In the genomic region with DNA sequence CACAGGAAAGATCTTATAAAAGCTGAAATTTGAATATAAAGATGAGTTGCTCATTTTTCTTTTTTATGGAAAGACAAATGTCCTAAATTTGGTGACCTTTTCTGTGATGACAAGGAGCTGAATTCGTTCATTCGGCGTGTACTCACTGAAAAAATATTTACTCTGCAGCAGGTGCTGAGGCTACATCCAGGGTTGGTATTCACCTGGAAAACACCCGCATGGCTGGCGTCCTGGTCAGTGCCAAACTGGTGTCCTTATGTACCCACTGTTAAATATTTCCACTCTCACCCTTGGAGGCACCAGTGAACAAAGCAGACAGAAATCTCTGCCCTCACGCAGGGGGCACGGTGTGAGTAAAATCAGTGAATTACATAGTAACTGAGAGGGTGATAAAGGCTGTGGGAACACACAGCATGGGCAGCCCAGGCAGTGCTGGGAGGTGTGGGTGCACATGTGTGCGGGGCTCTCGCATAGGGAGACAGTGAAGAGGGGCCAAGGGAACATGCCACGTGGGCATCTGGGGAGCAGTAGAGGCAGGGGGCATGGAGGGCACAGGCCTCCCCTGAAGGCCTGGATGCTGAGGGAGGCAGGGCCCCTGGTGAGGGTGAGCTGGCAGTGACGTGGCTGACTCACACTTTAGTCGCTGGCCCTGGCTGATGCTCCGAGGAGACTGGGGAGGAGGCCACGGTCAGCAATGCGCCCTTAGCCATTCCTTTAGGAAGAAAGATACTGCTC, we compare ENCODE assay signal across 12 cellular contexts.
DNase-seq lines count a peak whose midpoint lies in the region; ATAC-seq lines count a peak whose summit lies in the region.
"Had no signal": no experiment of that assay in that cellular context is flagged by ENCODE, and none has a peak within 500 bp of the region (broad histone marks: within the 10 kb centered on the region; RNA-seq: fewer than 3 reads in every experiment).

No MANE protein-coding gene starts in this region.

- DNase-seq in NCI-H345 (lab: John Stamatoyannopoulos, UW) = peak; percentile 23
- no peak for DNase-seq in NCI-H345 treated with DMSO at 0.1 percent for 48 hours (lab: John Stamatoyannopoulos, UW; ENCODE audit: unreplicated experiment)
- peak; percentile 87 for DNase-seq in M059J (ENCODE audit: low read depth)
- DNase-seq in T1000 (lab: John Stamatoyannopoulos, UW) = peak; percentile 23
- no peak for DNase-seq in left lobe of liver (ENCODE audit: low spot score)
- DNase-seq in NCI-H128 (lab: John Stamatoyannopoulos, UW; ENCODE audit: unreplicated experiment) = no peak
- DNase-seq: 8988T, nephron progenitor cell, RPMI8226 had no signal

- peak; percentile 53 for ATAC-seq in left lobe of liver
- no peak for ATAC-seq in HG03097 (IDR thresholded peaks at IDR 0.05; ENCODE audit: low FRiP score, unreplicated experiment)
- ATAC-seq in GM18867 (IDR thresholded peaks at IDR 0.05; ENCODE audit: unreplicated experiment) = no peak
- ATAC-seq: GM12878 had no signal

Comparison
In these comparisons a context has a peak if more than half of its experiments do, and no peak if none do; other contexts are left out.
1. DNase-seq: peak in NCI-H345 (single experiment), M059J (single experiment) and T1000 (single experiment); none in NCI-H345 treated with DMSO at 0.1 percent for 48 hours (single experiment), left lobe of liver (single experiment) and NCI-H128 (single experiment).